Comparison of ENCODE assay signal across 1 cellular context in the genomic region with DNA sequence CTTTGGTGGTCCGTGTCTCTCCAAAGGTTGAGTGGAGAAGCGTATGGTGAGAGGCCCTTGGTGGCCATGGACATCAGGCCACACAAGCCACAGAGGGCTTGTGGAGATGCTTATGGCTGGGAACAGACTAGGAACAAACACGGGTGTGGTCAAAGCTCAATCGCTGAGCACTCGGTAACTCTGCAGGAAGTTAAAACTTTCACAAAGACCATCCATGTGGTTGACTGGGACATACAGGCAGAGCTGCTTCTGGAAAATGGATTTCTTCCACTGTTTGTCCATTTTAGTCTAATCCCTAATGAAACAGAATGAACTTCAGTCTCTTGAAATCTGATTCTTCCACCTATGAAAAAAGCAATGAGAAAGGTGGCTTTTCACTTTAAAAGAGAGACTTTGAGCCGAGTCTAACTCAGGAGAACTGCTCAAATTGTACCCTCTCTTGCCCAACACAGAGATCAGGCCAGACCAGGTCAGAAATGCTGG.
TF ChIP-seq lines count a peak whose summit lies in the region.

No MANE protein-coding gene starts in this region.

TF ChIP-seq in HepG2, 621 proteins besides CTCF, POLR2A, EP300 and RAD21 (continued from another document and continues in another):
- TF ChIP-seq, protein P1, sequence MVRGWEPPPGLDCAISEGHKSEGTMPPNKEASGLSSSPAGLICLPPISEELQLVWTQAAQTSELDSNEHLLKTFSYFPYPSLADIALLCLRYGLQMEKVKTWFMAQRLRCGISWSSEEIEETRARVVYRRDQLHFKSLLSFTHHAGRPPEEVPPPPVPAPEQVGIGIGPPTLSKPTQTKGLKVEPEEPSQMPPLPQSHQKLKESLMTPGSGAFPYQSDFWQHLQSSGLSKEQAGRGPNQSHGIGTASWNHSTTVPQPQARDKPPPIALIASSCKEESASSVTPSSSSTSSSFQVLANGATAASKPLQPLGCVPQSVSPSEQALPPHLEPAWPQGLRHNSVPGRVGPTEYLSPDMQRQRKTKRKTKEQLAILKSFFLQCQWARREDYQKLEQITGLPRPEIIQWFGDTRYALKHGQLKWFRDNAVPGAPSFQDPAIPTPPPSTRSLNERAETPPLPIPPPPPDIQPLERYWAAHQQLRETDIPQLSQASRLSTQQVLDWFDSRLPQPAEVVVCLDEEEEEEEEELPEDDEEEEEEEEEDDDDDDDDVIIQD (CRISPR knock-in tag; IDR thresholded peaks at IDR 0.05; ENCODE audit: low read depth), result peak; percentile 34; the same call in 1 of the 2 replicates
- TF ChIP-seq, protein P2, sequence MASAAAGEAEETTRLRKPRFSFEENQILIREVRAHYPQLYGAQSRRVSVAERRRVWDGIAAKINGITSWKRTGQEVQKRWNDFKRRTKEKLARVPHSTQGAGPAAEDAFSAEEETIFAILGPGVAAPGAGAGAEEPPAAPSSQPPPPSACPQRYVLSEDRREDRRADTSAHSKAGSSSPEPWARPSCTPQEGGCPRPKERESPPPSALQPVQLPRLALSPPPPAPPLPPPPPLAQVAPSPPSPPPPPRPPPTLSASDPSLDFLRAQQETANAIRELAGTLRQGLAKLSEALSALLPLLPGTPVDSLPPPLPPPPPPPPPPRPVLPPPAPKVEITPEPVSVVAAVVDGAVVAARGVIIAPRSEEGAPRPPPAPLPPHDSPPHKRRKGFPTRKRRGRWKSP (CRISPR knock-in tag; IDR thresholded peaks at IDR 0.05), result 0 out of 2 replicates have a peak, but pooled peaks have one; percentile 42
- TF ChIP-seq CEBPB (IDR thresholded peaks at IDR 0.05; ENCODE audit: borderline replicate concordance, low read depth, low read length) (peak; percentile 74; the same call in 1 of the 2 replicates), HNF4A (CRISPR knock-in tag; IDR thresholded peaks at IDR 0.05) (peak; percentile 93), ZNF317 (CRISPR knock-in tag; IDR thresholded peaks at IDR 0.05) (peak; percentile 74), MTA1 (CRISPR knock-in tag; IDR thresholded peaks at IDR 0.05; ENCODE audit: borderline replicate concordance) (0 out of 2 replicates have a peak, but pooled peaks have one; percentile 26), FOXJ3 (CRISPR knock-in tag; IDR thresholded peaks at IDR 0.05; ENCODE audit: borderline replicate concordance) (peak; percentile 48; the same call in 1 of the 2 replicates), MZF1 (CRISPR knock-in tag; IDR thresholded peaks at IDR 0.05; ENCODE audit: borderline replicate concordance) (no peak), ZSCAN30 (CRISPR knock-in tag; IDR thresholded peaks at IDR 0.05) (no peak), NCOA2 (CRISPR knock-in tag; IDR thresholded peaks at IDR 0.05) (peak; percentile 29), HIVEP1 (CRISPR knock-in tag; IDR thresholded peaks at IDR 0.05) (0 out of 2 replicates have a peak, but pooled peaks have one; percentile 39), ZNF460 (CRISPR knock-in tag; IDR thresholded peaks at IDR 0.05; ENCODE audit: borderline replicate concordance) (no peak), HNRNPUL1 (IDR thresholded peaks at IDR 0.05; ENCODE audit: low read depth, low read length) (no peak), PHF21A (CRISPR knock-in tag; IDR thresholded peaks at IDR 0.05) (peak; percentile 83), ISL2 (CRISPR knock-in tag; IDR thresholded peaks at IDR 0.05) (peak; percentile 64; the same call in 1 of the 2 replicates), FOXA3 (CRISPR knock-in tag; IDR thresholded peaks at IDR 0.05) (0 out of 2 replicates have a peak, but pooled peaks have one; percentile 27), IRF2 (CRISPR knock-in tag; IDR thresholded peaks at IDR 0.05) (peak; percentile 21; the same call in 1 of the 2 replicates), CHD4 (IDR thresholded peaks at IDR 0.05; ENCODE audit: borderline replicate concordance, low read length) (no peak), GATAD2A (CRISPR knock-in tag; IDR thresholded peaks at IDR 0.05) (peak; percentile 35; the same call in 1 of the 2 replicates), SP1 (IDR thresholded peaks at IDR 0.05) (no peak), SP1 (CRISPR knock-in tag; IDR thresholded peaks at IDR 0.05) (no peak), ZFX (CRISPR knock-in tag; IDR thresholded peaks at IDR 0.05; ENCODE audit: low read depth) (peak; percentile 16; the same call in 1 of the 2 replicates), ZNF331 (CRISPR knock-in tag; IDR thresholded peaks at IDR 0.05) (peak; percentile 71), CHD2 (IDR thresholded peaks at IDR 0.05; ENCODE audit: low read depth, low read length) (no peak), ZSCAN31 (CRISPR knock-in tag; IDR thresholded peaks at IDR 0.05; ENCODE audit: low read depth) (no peak), NR2F6 (IDR thresholded peaks at IDR 0.05) (peak; percentile 18; the same call in 1 of the 2 replicates), NR2F6 (CRISPR knock-in tag; IDR thresholded peaks at IDR 0.05) (no peak), ZNF441 (CRISPR knock-in tag; IDR thresholded peaks at IDR 0.05; ENCODE audit: borderline replicate concordance) (peak; percentile 33; the same call in 1 of the 2 replicates), ZSCAN12 (CRISPR knock-in tag; IDR thresholded peaks at IDR 0.05) (no peak), ZNF598 (CRISPR knock-in tag; IDR thresholded peaks at IDR 0.05; ENCODE audit: borderline replicate concordance) (0 out of 2 replicates have a peak, but pooled peaks have one; percentile 32), ZBTB7B (CRISPR knock-in tag; IDR thresholded peaks at IDR 0.05) (peak; percentile 33; the same call in 1 of the 2 replicates), MIXL1 (CRISPR knock-in tag; IDR thresholded peaks at IDR 0.05) (0 out of 2 replicates have a peak, but pooled peaks have one; percentile 18), ZNF44 (CRISPR knock-in tag; IDR thresholded peaks at IDR 0.05) (0 out of 2 replicates have a peak, but pooled peaks have one; percentile 34), ELF1 (CRISPR knock-in tag; IDR thresholded peaks at IDR 0.05) (0 out of 2 replicates have a peak, but pooled peaks have one; percentile 25), ZNF607 (CRISPR knock-in tag; IDR thresholded peaks at IDR 0.05; ENCODE audit: borderline replicate concordance) (0 out of 2 replicates have a peak, but pooled peaks have one; percentile 36), KLF12 (CRISPR knock-in tag; IDR thresholded peaks at IDR 0.05; ENCODE audit: borderline replicate concordance) (no peak), BORCS8-MEF2B (CRISPR knock-in tag; IDR thresholded peaks at IDR 0.05) (peak; percentile 23; the same call in 1 of the 2 replicates), ZSCAN29 (CRISPR knock-in tag; conservative IDR thresholded peaks at IDR 0.05) (peak; percentile 60; the same call in 1 of the 2 replicates), ZBTB7A (CRISPR knock-in tag; IDR thresholded peaks at IDR 0.05) (0 out of 2 replicates have a peak, but pooled peaks have one; percentile 20), ZNF614 (CRISPR knock-in tag; IDR thresholded peaks at IDR 0.05; ENCODE audit: borderline replicate concordance) (peak; percentile 38; the same call in 1 of the 2 replicates), SAFB2 (CRISPR knock-in tag; IDR thresholded peaks at IDR 0.05; ENCODE audit: borderline replicate concordance, low read depth) (no peak), ZBTB8A (CRISPR knock-in tag; IDR thresholded peaks at IDR 0.05; ENCODE audit: borderline replicate concordance, low read depth) (0 out of 2 replicates have a peak, but pooled peaks have one; percentile 18)
- TF ChIP-seq, protein P3, sequence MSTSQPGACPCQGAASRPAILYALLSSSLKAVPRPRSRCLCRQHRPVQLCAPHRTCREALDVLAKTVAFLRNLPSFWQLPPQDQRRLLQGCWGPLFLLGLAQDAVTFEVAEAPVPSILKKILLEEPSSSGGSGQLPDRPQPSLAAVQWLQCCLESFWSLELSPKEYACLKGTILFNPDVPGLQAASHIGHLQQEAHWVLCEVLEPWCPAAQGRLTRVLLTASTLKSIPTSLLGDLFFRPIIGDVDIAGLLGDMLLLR (CRISPR knock-in tag; IDR thresholded peaks at IDR 0.05), result peak; percentile 28; the same call in 1 of the 2 replicates
- TF ChIP-seq, protein P4, sequence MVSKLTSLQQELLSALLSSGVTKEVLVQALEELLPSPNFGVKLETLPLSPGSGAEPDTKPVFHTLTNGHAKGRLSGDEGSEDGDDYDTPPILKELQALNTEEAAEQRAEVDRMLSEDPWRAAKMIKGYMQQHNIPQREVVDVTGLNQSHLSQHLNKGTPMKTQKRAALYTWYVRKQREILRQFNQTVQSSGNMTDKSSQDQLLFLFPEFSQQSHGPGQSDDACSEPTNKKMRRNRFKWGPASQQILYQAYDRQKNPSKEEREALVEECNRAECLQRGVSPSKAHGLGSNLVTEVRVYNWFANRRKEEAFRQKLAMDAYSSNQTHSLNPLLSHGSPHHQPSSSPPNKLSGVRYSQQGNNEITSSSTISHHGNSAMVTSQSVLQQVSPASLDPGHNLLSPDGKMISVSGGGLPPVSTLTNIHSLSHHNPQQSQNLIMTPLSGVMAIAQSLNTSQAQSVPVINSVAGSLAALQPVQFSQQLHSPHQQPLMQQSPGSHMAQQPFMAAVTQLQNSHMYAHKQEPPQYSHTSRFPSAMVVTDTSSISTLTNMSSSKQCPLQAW (CRISPR knock-in tag; IDR thresholded peaks at IDR 0.05), result peak; percentile 59
- TF ChIP-seq, protein P5, sequence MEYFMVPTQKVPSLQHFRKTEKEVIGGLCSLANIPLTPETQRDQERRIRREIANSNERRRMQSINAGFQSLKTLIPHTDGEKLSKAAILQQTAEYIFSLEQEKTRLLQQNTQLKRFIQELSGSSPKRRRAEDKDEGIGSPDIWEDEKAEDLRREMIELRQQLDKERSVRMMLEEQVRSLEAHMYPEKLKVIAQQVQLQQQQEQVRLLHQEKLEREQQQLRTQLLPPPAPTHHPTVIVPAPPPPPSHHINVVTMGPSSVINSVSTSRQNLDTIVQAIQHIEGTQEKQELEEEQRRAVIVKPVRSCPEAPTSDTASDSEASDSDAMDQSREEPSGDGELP (IDR thresholded peaks at IDR 0.05; ENCODE audit: borderline replicate concordance, low read depth), result peak; percentile 22; the same call in 1 of the 2 replicates
- TF ChIP-seq, protein P6, sequence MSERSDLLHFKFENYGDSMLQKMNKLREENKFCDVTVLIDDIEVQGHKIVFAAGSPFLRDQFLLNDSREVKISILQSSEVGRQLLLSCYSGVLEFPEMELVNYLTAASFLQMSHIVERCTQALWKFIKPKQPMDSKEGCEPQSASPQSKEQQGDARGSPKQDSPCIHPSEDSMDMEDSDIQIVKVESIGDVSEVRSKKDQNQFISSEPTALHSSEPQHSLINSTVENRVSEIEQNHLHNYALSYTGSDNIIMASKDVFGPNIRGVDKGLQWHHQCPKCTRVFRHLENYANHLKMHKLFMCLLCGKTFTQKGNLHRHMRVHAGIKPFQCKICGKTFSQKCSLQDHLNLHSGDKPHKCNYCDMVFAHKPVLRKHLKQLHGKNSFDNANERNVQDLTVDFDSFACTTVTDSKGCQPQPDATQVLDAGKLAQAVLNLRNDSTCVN (CRISPR knock-in tag; IDR thresholded peaks at IDR 0.05; ENCODE audit: borderline replicate concordance), result peak; percentile 78; the same call in 1 of the 2 replicates
- TF ChIP-seq, protein P7, sequence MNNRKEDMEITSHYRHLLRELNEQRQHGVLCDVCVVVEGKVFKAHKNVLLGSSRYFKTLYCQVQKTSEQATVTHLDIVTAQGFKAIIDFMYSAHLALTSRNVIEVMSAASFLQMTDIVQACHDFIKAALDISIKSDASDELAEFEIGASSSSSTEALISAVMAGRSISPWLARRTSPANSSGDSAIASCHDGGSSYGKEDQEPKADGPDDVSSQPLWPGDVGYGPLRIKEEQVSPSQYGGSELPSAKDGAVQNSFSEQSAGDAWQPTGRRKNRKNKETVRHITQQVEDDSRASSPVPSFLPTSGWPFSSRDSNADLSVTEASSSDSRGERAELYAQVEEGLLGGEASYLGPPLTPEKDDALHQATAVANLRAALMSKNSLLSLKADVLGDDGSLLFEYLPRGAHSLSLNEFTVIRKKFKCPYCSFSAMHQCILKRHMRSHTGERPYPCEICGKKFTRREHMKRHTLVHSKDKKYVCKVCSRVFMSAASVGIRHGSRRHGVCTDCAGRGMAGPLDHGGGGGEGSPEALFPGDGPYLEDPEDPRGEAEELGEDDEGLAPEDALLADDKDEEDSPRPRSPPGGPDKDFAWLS (CRISPR knock-in tag; IDR thresholded peaks at IDR 0.05; ENCODE audit: borderline replicate concordance), result no peak
- TF ChIP-seq, protein P8, sequence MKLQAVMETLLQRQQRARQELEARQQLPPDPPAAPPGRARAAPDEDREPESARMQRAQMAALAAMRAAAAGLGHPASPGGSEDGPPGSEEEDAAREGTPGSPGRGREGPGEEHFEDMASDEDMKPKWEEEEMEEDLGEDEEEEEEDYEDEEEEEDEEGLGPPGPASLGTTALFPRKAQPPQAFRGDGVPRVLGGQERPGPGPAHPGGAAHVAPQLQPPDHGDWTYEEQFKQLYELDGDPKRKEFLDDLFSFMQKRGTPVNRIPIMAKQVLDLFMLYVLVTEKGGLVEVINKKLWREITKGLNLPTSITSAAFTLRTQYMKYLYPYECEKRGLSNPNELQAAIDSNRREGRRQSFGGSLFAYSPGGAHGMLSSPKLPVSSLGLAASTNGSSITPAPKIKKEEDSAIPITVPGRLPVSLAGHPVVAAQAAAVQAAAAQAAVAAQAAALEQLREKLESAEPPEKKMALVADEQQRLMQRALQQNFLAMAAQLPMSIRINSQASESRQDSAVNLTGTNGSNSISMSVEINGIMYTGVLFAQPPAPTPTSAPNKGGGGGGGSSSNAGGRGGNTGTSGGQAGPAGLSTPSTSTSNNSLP (IDR thresholded peaks at IDR 0.05; ENCODE audit: low read depth, low read length), result peak; percentile 53
- TF ChIP-seq, protein P9, sequence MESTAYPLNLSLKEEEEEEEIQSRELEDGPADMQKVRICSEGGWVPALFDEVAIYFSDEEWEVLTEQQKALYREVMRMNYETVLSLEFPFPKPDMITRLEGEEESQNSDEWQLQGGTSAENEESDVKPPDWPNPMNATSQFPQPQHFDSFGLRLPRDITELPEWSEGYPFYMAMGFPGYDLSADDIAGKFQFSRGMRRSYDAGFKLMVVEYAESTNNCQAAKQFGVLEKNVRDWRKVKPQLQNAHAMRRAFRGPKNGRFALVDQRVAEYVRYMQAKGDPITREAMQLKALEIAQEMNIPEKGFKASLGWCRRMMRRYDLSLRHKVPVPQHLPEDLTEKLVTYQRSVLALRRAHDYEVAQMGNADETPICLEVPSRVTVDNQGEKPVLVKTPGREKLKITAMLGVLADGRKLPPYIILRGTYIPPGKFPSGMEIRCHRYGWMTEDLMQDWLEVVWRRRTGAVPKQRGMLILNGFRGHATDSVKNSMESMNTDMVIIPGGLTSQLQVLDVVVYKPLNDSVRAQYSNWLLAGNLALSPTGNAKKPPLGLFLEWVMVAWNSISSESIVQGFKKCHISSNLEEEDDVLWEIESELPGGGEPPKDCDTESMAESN (CRISPR knock-in tag; conservative IDR thresholded peaks at IDR 0.05), result no peak
- TF ChIP-seq, protein P10, sequence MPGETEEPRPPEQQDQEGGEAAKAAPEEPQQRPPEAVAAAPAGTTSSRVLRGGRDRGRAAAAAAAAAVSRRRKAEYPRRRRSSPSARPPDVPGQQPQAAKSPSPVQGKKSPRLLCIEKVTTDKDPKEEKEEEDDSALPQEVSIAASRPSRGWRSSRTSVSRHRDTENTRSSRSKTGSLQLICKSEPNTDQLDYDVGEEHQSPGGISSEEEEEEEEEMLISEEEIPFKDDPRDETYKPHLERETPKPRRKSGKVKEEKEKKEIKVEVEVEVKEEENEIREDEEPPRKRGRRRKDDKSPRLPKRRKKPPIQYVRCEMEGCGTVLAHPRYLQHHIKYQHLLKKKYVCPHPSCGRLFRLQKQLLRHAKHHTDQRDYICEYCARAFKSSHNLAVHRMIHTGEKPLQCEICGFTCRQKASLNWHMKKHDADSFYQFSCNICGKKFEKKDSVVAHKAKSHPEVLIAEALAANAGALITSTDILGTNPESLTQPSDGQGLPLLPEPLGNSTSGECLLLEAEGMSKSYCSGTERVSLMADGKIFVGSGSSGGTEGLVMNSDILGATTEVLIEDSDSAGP (CRISPR knock-in tag; IDR thresholded peaks at IDR 0.05; ENCODE audit: borderline replicate concordance), result 0 out of 2 replicates have a peak, but pooled peaks have one; percentile 30
